In the genomic region with DNA sequence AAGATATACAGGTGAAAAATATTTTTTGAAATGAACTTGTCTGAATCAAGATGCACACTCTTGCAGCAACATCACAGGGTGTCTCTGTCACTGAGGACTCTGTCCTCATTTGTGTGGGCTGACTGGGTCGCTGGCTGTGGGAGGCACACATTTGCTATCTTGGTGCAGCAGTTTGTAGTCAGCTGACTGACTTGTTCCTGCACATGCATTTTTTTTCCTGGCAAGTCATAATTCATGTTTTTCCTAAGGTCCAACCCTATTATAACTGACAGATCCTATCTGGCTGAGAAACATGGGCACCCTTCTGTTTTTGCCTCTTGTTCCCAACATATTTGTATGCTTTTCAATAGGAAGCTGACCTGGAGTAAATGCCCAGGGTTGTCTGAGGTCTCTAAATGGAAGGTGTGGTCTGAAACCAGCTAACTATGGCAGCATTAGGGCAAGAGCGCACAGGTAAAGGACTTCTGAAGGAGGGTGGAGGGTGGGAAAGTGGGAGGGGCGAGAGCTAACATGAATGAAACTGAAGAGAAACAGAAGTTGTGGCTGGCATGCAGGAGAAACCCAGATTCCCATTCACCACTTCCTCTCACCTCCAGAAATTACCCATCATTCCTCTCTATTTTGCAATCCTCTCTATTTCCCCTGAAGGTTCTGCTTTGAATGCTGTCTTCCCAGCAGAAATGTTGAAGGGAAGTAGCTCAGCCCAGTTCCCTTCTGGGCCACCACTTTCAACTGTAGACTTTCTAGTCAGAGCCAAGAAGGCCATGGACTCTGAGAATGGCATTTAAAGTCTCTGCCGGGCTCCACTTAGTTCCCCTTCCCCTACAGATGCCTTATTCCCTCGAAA, we compare ENCODE assay signal across 9 cellular contexts.
A peak's percentile ranks its signal among the peaks of the same experiment; 100 is the strongest.
DNase-seq lines count a peak whose midpoint lies in the region; ATAC-seq, FAIRE-seq and TF ChIP-seq lines count a peak whose summit lies in the region.
"Had no signal": no experiment of that assay in that cellular context is flagged by ENCODE, and none has a peak within 500 bp of the region (broad histone marks: within the 10 kb centered on the region; RNA-seq: fewer than 3 reads in every experiment).

No MANE protein-coding gene starts in this region.

- no peak overlapping the region for H3K4me3 ChIP-seq in left ventricle myocardium inferior
- no peak overlapping the region for H3K4me3 ChIP-seq in kidney (ENCODE audit: low read length in 2 of 2)
- H3K4me3 ChIP-seq: SK-N-MC had no signal

- H3K36me3 ChIP-seq in left ventricle myocardium inferior: no peaks in the 10 kb centered on the region
- no peaks in the 10 kb centered on the region for H3K36me3 ChIP-seq in kidney (ENCODE audit: control insufficient read depth in 1 of 2, insufficient read depth in 2 of 2, low read length in 2 of 2)

- no peak for FAIRE-seq in kidney (lab: Jason Lieb, UNC)
- no peak for FAIRE-seq in urothelium cell line (lab: Jason Lieb, UNC)

- H3K4me1 ChIP-seq in left ventricle myocardium inferior (peaks cover 33% of the 10 kb centered on the region), kidney (ENCODE audit: control insufficient read depth in 1 of 2, insufficient read depth in 1 of 2, low read depth in 1 of 2, low read length in 2 of 2) (peaks cover 18 to 48% of the 10 kb centered on the region in 2 donors)

- H3K9ac ChIP-seq in kidney (ENCODE audit: low read length in 2 of 2): peak overlapping the region in 1 of 2 donors; percentile 7

- H3K9me3 ChIP-seq in left ventricle myocardium inferior (replicated peaks): no peaks in the 10 kb centered on the region
- H3K9me3 ChIP-seq in kidney (ENCODE audit: control insufficient read depth in 1 of 2, low read length in 2 of 2): no peaks in the 10 kb centered on the region

- H3K27ac Mint-ChIP-seq in activated CD8-positive, alpha-beta T cell treated with anti-CD3 and anti-CD28 coated beads, Interleukin-2, amount 10 ng/mL, durations not matched to agents 7 days and 5 days: peak overlapping the region; percentile 35

- no peak for DNase-seq in Right ventricle myocardium superior
- no peak for DNase-seq in left ventricle myocardium inferior
- DNase-seq in activated CD8-positive, alpha-beta T cell treated with anti-CD3 and anti-CD28 coated beads, Interleukin-2, amount 10 ng/mL, durations not matched to agents 7 days and 5 days: no peak
- no peak for DNase-seq in kidney
- DNase-seq in urothelium cell line (ENCODE audit: low spot score): peak; percentile 24
- no peak for DNase-seq in activated effector memory CD4-positive, alpha-beta T cell treated with Interleukin-2 at 50 U/mL for 16 hours

- H3K27ac ChIP-seq in left ventricle myocardium inferior (replicated peaks) (no peak overlapping the region), kidney (ENCODE audit: low read depth in 2 of 2, low read length in 2 of 2) (peak overlapping the region; percentile 33 to 63)
- H3K27ac ChIP-seq: SK-N-MC had no signal

- peaks cover 18% of the 10 kb centered on the region for H3K36me3 Mint-ChIP-seq in activated CD8-positive, alpha-beta T cell treated with anti-CD3 and anti-CD28 coated beads, Interleukin-2, amount 10 ng/mL, durations not matched to agents 7 days and 5 days (ENCODE audit: low read depth)

- no peaks in the 10 kb centered on the region for H3K27me3 ChIP-seq in left ventricle myocardium inferior (ENCODE audit: low read depth)

- no peak overlapping the region for H3K4me3 Mint-ChIP-seq in activated CD8-positive, alpha-beta T cell treated with anti-CD3 and anti-CD28 coated beads, Interleukin-2, amount 10 ng/mL, durations not matched to agents 7 days and 5 days

- intact Hi-C loops in Right ventricle myocardium superior (cut with DNase I): no loop called here
- intact Hi-C loops in left ventricle myocardium inferior (cut with micrococcal nuclease): no loop called here
- intact Hi-C loops in kidney (cut with DNase I): no loop called here

- CTCF ChIA-PET in activated CD8-positive, alpha-beta T cell treated with anti-CD3 and anti-CD28 coated beads, Interleukin-2, amount 10 ng/mL, durations not matched to agents 7 days and 5 days (lab: Charles Lee): interaction anchor here (0.7 to 1.8 kb wide), 2 partner anchors 98 to 911 kb away, joined by 3 to 5 read pairs; no protein-coding TSS in a partner anchor

- peaks cover 51% of the 10 kb centered on the region for H3K4me1 Mint-ChIP-seq in activated CD8-positive, alpha-beta T cell treated with anti-CD3 and anti-CD28 coated beads, Interleukin-2, amount 10 ng/mL, durations not matched to agents 7 days and 5 days (ENCODE audit: low read depth)

- peak; percentile 79 for ATAC-seq in Right ventricle myocardium superior (ENCODE audit: poor library complexity)
- ATAC-seq in activated CD8-positive, alpha-beta T cell treated with anti-CD3 and anti-CD28 coated beads, Interleukin-2, amount 10 ng/mL, durations not matched to agents 7 days and 5 days: no peak
- no peak for ATAC-seq in HG02840 (IDR thresholded peaks at IDR 0.05; ENCODE audit: low FRiP score, unreplicated experiment)
- no peak for ATAC-seq in GM18502 (IDR thresholded peaks at IDR 0.05; ENCODE audit: poor library complexity, unreplicated experiment)

- no peaks in the 10 kb centered on the region for H3K9me3 Mint-ChIP-seq in activated CD8-positive, alpha-beta T cell treated with anti-CD3 and anti-CD28 coated beads, Interleukin-2, amount 10 ng/mL, durations not matched to agents 7 days and 5 days (ENCODE audit: insufficient read depth)

- no peaks in the 10 kb centered on the region for H3K27me3 Mint-ChIP-seq in activated CD8-positive, alpha-beta T cell treated with anti-CD3 and anti-CD28 coated beads, Interleukin-2, amount 10 ng/mL, durations not matched to agents 7 days and 5 days (ENCODE audit: low read depth)

- TF ChIP-seq CTCF in left ventricle myocardium inferior (IDR thresholded peaks at IDR 0.05; ENCODE audit: borderline replicate concordance) (no peak), kidney (IDR thresholded peaks at IDR 0.05; ENCODE audit: borderline replicate concordance, extremely low read depth, insufficient read depth) (no peak)

- POLR2A ChIA-PET in activated CD8-positive, alpha-beta T cell treated with anti-CD3 and anti-CD28 coated beads, Interleukin-2, amount 10 ng/mL, durations not matched to agents 7 days and 5 days (lab: Charles Lee): interaction anchor here (0.6 kb wide), 1 partner anchor 88 kb away, joined by 3 read pairs; no protein-coding TSS in a partner anchor
